Comparison of ENCODE assay signal across 8 cellular contexts in the genomic region with DNA sequence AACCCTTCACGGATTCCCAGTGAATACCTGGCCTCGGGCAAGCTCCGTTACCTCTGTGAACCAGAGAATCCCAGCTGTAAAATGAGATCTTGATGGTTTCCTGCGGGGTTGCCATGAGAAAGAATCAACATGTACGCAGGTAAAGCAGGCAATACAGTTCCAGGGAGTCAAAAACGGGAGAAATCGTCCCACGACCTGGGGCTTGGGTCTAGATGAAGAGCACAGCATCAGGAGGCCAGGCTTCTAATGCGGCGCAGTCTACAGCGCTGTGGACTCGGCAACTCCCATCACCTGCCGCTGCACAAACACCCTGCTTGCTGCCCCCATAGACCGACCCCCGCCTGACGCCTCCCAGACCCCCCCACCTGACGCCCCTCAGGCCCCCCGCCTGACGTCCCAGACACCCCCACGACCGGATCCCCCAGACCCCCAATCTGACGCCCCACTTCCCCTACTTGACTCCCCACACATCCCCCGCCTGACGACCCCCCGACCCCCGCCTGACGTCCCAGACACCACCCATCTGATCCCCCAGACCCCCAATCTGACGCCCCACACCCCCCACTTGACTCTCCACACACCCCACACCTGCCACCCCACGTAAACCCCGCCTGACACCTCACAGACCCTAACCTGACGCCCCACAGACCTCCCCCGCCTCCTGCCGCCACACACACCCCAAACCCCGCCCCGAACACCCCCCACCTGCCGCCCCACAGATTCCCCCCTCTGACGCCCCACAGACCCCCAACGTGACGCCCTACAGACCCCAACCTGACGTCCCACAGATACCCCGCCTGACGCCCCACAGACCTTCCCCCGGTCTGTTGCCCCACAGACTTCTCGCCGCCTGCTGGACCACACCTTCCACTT. TPM values are rescaled to one million over a fixed set of nuclear protein-coding genes. Genes with fewer than 3 reads are reported as not detected.
DNase-seq lines count a peak whose midpoint lies in the region; ATAC-seq and TF ChIP-seq lines count a peak whose summit lies in the region.

No MANE protein-coding gene starts in this region.

- H3K4me3 Mint-ChIP-seq in neural crest cell = peak overlapping the region; percentile 95

- ATAC-seq in SK-N-SH treated with all-trans-retinoic acid at 6 μM for 48 hours = peak; percentile 19; the same call in 2 of the 3 replicates
- peak; percentile 6 for ATAC-seq in esophagus mucosa
- ATAC-seq in activated CD4-positive, CD25-positive, alpha-beta regulatory T cell treated with anti-CD3 and anti-CD28 coated beads, Interleukin-2, amount 50 U/mL, for 24 hours = no peak
- ATAC-seq in HG03460 (IDR thresholded peaks at IDR 0.05; ENCODE audit: unreplicated experiment) = no peak

- TF ChIP-seq CTCF in neural crest cell (conservative IDR thresholded peaks at IDR 0.05) = no peak

- no peaks in the 10 kb centered on the region for H3K9me3 Mint-ChIP-seq in neural crest cell

- H3K27me3 Mint-ChIP-seq in neural crest cell (ENCODE audit: low read depth) = no peaks in the 10 kb centered on the region

- DNase-seq in NCI-H82 (lab: John Stamatoyannopoulos, UW) (peak; percentile 55), NCI-H82 treated with DMSO at 0.1 percent for 48 hours (lab: John Stamatoyannopoulos, UW; ENCODE audit: unreplicated experiment) (no peak), neural crest cell (ENCODE audit: low read depth, low spot score) (no peak), NCI-H2196 (lab: John Stamatoyannopoulos, UW; ENCODE audit: unreplicated experiment) (no peak)

- peaks cover 32% of the 10 kb centered on the region for H3K4me1 Mint-ChIP-seq in neural crest cell

- peak overlapping the region; percentile 54 for H3K27ac Mint-ChIP-seq in neural crest cell (ENCODE audit: unreplicated experiment)

- H3K36me3 Mint-ChIP-seq in neural crest cell (ENCODE audit: low read depth) = peaks cover 13% of the 10 kb centered on the region

TF ChIP-seq in SK-N-SH treated with all-trans-retinoic acid at 6 μM for 48 hours, 23 proteins besides CTCF, POLR2A, EP300 and RAD21:
- TF ChIP-seq, protein P1, sequence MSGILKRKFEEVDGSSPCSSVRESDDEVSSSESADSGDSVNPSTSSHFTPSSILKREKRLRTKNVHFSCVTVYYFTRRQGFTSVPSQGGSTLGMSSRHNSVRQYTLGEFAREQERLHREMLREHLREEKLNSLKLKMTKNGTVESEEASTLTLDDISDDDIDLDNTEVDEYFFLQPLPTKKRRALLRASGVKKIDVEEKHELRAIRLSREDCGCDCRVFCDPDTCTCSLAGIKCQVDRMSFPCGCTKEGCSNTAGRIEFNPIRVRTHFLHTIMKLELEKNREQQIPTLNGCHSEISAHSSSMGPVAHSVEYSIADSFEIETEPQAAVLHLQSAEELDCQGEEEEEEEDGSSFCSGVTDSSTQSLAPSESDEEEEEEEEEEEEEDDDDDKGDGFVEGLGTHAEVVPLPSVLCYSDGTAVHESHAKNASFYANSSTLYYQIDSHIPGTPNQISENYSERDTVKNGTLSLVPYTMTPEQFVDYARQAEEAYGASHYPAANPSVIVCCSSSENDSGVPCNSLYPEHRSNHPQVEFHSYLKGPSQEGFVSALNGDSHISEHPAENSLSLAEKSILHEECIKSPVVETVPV (CRISPR knock-in tag; IDR thresholded peaks at IDR 0.05) = no peak
- TF ChIP-seq RARB (CRISPR knock-in tag; IDR thresholded peaks at IDR 0.05) = no peak
- no peak for TF ChIP-seq BACH2 (CRISPR knock-in tag; IDR thresholded peaks at IDR 0.05; ENCODE audit: borderline replicate concordance)
- TF ChIP-seq TCF4 (CRISPR knock-in tag; IDR thresholded peaks at IDR 0.05; ENCODE audit: borderline replicate concordance) = no peak
- no peak for TF ChIP-seq TOX (CRISPR knock-in tag; IDR thresholded peaks at IDR 0.05; ENCODE audit: borderline replicate concordance)
- TF ChIP-seq ESRRG (CRISPR knock-in tag; IDR thresholded peaks at IDR 0.05) = no peak
- no peak for TF ChIP-seq ZFP3 (CRISPR knock-in tag; IDR thresholded peaks at IDR 0.05)
- no peak for TF ChIP-seq ZNF565 (CRISPR knock-in tag; conservative IDR thresholded peaks at IDR 0.05; ENCODE audit: low read depth)
- no peak for TF ChIP-seq ZFP30 (CRISPR knock-in tag; IDR thresholded peaks at IDR 0.05)
- TF ChIP-seq, protein P2, sequence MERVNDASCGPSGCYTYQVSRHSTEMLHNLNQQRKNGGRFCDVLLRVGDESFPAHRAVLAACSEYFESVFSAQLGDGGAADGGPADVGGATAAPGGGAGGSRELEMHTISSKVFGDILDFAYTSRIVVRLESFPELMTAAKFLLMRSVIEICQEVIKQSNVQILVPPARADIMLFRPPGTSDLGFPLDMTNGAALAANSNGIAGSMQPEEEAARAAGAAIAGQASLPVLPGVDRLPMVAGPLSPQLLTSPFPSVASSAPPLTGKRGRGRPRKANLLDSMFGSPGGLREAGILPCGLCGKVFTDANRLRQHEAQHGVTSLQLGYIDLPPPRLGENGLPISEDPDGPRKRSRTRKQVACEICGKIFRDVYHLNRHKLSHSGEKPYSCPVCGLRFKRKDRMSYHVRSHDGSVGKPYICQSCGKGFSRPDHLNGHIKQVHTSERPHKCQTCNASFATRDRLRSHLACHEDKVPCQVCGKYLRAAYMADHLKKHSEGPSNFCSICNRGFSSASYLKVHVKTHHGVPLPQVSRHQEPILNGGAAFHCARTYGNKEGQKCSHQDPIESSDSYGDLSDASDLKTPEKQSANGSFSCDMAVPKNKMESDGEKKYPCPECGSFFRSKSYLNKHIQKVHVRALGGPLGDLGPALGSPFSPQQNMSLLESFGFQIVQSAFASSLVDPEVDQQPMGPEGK (CRISPR knock-in tag; IDR thresholded peaks at IDR 0.05; ENCODE audit: borderline replicate concordance) = no peak

RNA-seq across cellular contexts. Expression of a gene that starts 0.6 kb away (rescaled TPM):
- 4.6 TPM for total RNA-seq in esophagus mucosa
- total RNA-seq in neural crest cell = 9.7 and 10.5 TPM in 2 replicates

RNA-seq across cellular contexts. Expression of a gene that starts 3.4 kb away (rescaled TPM):
- total RNA-seq in esophagus mucosa (3.1 TPM), neural crest cell (8.1 and 8.8 TPM in 2 replicates)

RNA-seq across cellular contexts. Expression of a gene that starts 54.8 kb away (rescaled TPM):
- total RNA-seq in esophagus mucosa (2.0 TPM), neural crest cell (0.32 and 0.82 TPM in 2 replicates)

Comparison
In these comparisons a context has a peak if more than half of its experiments do, and no peak if none do; other contexts are left out.
1. ATAC-seq: peak in SK-N-SH treated with all-trans-retinoic acid at 6 μM for 48 hours (single experiment) and esophagus mucosa (single experiment); none in activated CD4-positive, CD25-positive, alpha-beta regulatory T cell treated with anti-CD3 and anti-CD28 coated beads, Interleukin-2, amount 50 U/mL, for 24 hours (0 of 2) and HG03460 (single experiment).